ENCODE assay signal across 9 cellular contexts in genomic region chr13:45850020-45850613, GRCh38. TPM values are rescaled to one million over a fixed set of nuclear protein-coding genes. Genes with fewer than 3 reads are reported as not detected.
DNase-seq lines count a peak whose midpoint lies in the region; ATAC-seq, FAIRE-seq and TF ChIP-seq lines count a peak whose summit lies in the region.
"Had no signal": no experiment of that assay in that cellular context is flagged by ENCODE, and none has a peak within 500 bp of the region (broad histone marks: within the 10 kb centered on the region; RNA-seq: fewer than 3 reads in every experiment).

No MANE protein-coding gene starts in this region.

- intact Hi-C loops in A673 (cut with micrococcal nuclease; ENCODE audit: unreplicated experiment), result no loop called here

- H3K36me3 Mint-ChIP-seq in astrocyte (ENCODE audit: low read depth, unreplicated experiment), result no peaks in the 10 kb centered on the region

- no peak overlapping the region for H3K4me3 Mint-ChIP-seq in astrocyte (ENCODE audit: unreplicated experiment)

- H3K36me3 ChIP-seq in A673 (ENCODE audit: insufficient read depth, low read length, poor library complexity, severe bottlenecking) (no peaks in the 10 kb centered on the region), BLaER1 (no peaks in the 10 kb centered on the region), astrocyte (ENCODE audit: insufficient read depth, low read length) (no peaks in the 10 kb centered on the region), muscle layer of duodenum (ENCODE audit: control insufficient read depth in 1 of 2, insufficient read depth in 2 of 2, low read length in 2 of 2) (no peaks in the 10 kb centered on the region)

- no peaks in the 10 kb centered on the region for H3K27me3 ChIP-seq in A673 (replicated peaks; ENCODE audit: insufficient read depth, low read depth, low read length, poor library complexity)
- H3K27me3 ChIP-seq in BLaER1, result no peaks in the 10 kb centered on the region
- H3K27me3 ChIP-seq in astrocyte (ENCODE audit: insufficient read depth, low read length), result peaks cover 43% of the 10 kb centered on the region
- H3K27me3 ChIP-seq in muscle layer of duodenum (ENCODE audit: low read depth, low read length), result peaks cover 12% of the 10 kb centered on the region

- no peak overlapping the region for H3K27ac Mint-ChIP-seq in astrocyte (ENCODE audit: unreplicated experiment)

- H4K20me1 ChIP-seq in BLaER1 (no peaks in the 10 kb centered on the region), astrocyte (ENCODE audit: insufficient read depth, low read length) (no peaks in the 10 kb centered on the region)

- H3K4me3 ChIP-seq in A673 (ENCODE audit: low read depth, low read length, poor library complexity, severe bottlenecking) (peak overlapping the region; percentile 77), BLaER1 (no peak overlapping the region), astrocyte (ENCODE audit: insufficient read depth, low read depth, low read length) (peak overlapping the region; percentile 58), muscle layer of duodenum (ENCODE audit: low read depth in 1 of 2, low read length in 2 of 2) (peak overlapping the region; percentile 50 to 64)

- CTCF ChIA-PET in A673 (lab: Charles Lee), result no interaction called here

- TF ChIP-seq CTCF in A673 (conservative IDR thresholded peaks at IDR 0.05; ENCODE audit: low read depth, low read length), result no peak
- no peak for TF ChIP-seq CTCF in astrocyte (IDR thresholded peaks at IDR 0.05; ENCODE audit: insufficient read depth, low read depth, low read length)

- no peak for FAIRE-seq in astrocyte (lab: Jason Lieb, UNC)
- FAIRE-seq: G401.6 had no signal

- H3K9me3 ChIP-seq in A673 (ENCODE audit: low read depth, low read length, poor library complexity, severe bottlenecking) (peaks cover 4% of the 10 kb centered on the region), BLaER1 (peaks cover 4% of the 10 kb centered on the region; the same call in 1 of the 2 replicates), astrocyte (ENCODE audit: insufficient read depth, low read depth, low read length) (no peaks in the 10 kb centered on the region), muscle layer of duodenum (ENCODE audit: control insufficient read depth in 1 of 2, low read length in 2 of 2) (no peaks in the 10 kb centered on the region)

- peaks cover 28% of the 10 kb centered on the region for H3K4me1 Mint-ChIP-seq in astrocyte (ENCODE audit: low read depth, unreplicated experiment)

- POLR2A ChIA-PET in A673 (lab: Charles Lee; ENCODE audit: low non-redundant PET), result interaction anchor here (0.8 kb wide), 1 partner anchor 65 kb away, joined by 11 read pairs; no protein-coding TSS in a partner anchor

- H3K9ac ChIP-seq in BLaER1, result no peak overlapping the region
- H3K9ac ChIP-seq in astrocyte (ENCODE audit: low read length), result no peak overlapping the region

- peak overlapping the region; percentile 67 for H3K4me2 ChIP-seq in BLaER1
- peak overlapping the region; percentile 84 for H3K4me2 ChIP-seq in astrocyte (ENCODE audit: low read length)

- H3K27me3 Mint-ChIP-seq in astrocyte (ENCODE audit: low read depth, unreplicated experiment), result peaks cover 32% of the 10 kb centered on the region

- no peaks in the 10 kb centered on the region for H3K79me2 ChIP-seq in astrocyte (ENCODE audit: insufficient read depth, low read length)

- H3K4me1 ChIP-seq in A673 (ENCODE audit: insufficient read depth, low read length, poor library complexity, severe bottlenecking) (peaks cover 18% of the 10 kb centered on the region), BLaER1 (peaks cover 46% of the 10 kb centered on the region), astrocyte (ENCODE audit: insufficient read depth, low read length) (peaks cover 20% of the 10 kb centered on the region), muscle layer of duodenum (ENCODE audit: control insufficient read depth in 1 of 2, insufficient read depth in 2 of 2, low read length in 2 of 2) (peaks cover 0 to 18% of the 10 kb centered on the region in 2 donors)

- DNase-seq in A673 (ENCODE audit: low spot score), result no peak
- DNase-seq in astrocyte (ENCODE audit: low read depth), result no peak
- no peak for DNase-seq in foreskin melanocyte
- DNase-seq in SHP77 treated with DMSO at 0.1 percent for 48 hours (lab: John Stamatoyannopoulos, UW), result no peak
- DNase-seq: NCI-H1436 had no signal

- H2AFZ ChIP-seq in astrocyte (ENCODE audit: low read depth, low read length), result no peak overlapping the region

- peaks cover 1% of the 10 kb centered on the region for H3K9me3 Mint-ChIP-seq in astrocyte (ENCODE audit: unreplicated experiment)

- no TSS peak for BruUV-seq in A673 (replicated peaks; lab: Mats Ljungman, UMichigan)

- H3K27ac ChIP-seq in A673 (ENCODE audit: low read depth, low read length, poor library complexity, severe bottlenecking), result peak overlapping the region; percentile 13
- no peak overlapping the region for H3K27ac ChIP-seq in BLaER1
- H3K27ac ChIP-seq in astrocyte (ENCODE audit: low read depth, low read length), result no peak overlapping the region
- H3K27ac ChIP-seq in muscle layer of duodenum (ENCODE audit: low read length), result no peak overlapping the region

- no peak for ATAC-seq in HG02840 (IDR thresholded peaks at IDR 0.05; ENCODE audit: low FRiP score, unreplicated experiment)

RNA-seq across cellular contexts. Expression of gene SIAH3, which starts 1.4 kb away (rescaled TPM):
- total RNA-seq in A673 (2021) (4.6 and 5.8 TPM in 2 replicates), astrocyte (0.07 TPM in 1 of 2 replicates, not detected in the other)
